8 cellular contexts compared by ENCODE assay signal in the genomic region with DNA sequence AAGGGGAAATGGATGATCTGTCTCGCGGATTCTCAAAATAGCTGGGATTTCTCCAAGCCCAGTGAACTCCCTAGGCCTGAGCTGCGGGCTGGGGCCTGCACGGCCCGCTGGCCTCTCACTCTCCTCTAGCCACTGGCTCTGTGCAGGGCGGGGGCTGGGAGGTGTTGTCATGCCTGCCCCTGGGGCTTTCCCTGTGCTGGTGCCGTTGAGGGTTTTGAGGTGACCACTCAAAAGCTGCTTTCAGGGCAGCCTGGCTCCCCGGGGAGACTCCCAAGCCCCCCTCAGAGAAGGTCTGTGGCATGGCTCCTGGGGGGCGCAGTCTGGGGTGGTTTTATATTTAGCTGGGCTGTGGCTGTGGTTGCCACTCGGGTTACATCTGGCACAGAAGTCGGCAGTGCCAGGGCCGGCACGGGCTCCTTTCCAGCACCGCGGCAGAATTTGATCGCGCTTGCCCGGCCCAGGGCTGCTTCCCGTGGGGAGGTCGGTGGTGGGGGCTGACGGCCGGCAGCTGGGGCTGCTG. TPM values are rescaled to one million over a fixed set of nuclear protein-coding genes. Genes with fewer than 3 reads are reported as not detected.
A peak's percentile ranks its signal among the peaks of the same experiment; 100 is the strongest.
DNase-seq lines count a peak whose midpoint lies in the region; ATAC-seq and TF ChIP-seq lines count a peak whose summit lies in the region.
"Had no signal": no experiment of that assay in that cellular context is flagged by ENCODE, and none has a peak within 500 bp of the region (broad histone marks: within the 10 kb centered on the region; RNA-seq: fewer than 3 reads in every experiment).

No MANE protein-coding gene starts in this region.

- H3K4me1 Mint-ChIP-seq in endodermal cell = peaks cover 28% of the 10 kb centered on the region

- no peak for ATAC-seq in GM21360 (IDR thresholded peaks at IDR 0.05; ENCODE audit: unreplicated experiment)

- DNase-seq in NCI-H2107 (lab: John Stamatoyannopoulos, UW) (peak; percentile 37), endodermal cell (peak; percentile 60), mesenchymal stem cell (peak; percentile 25), thyroid gland (peak in 1 of 2 donors; percentile 74), KBM-7 (no peak), NCI-H1694 (lab: John Stamatoyannopoulos, UW) (no peak)

- H3K4me3 Mint-ChIP-seq in endodermal cell = no peak overlapping the region

- H3K4me3 ChIP-seq in endodermal cell (ENCODE audit: low read length) = no peak overlapping the region
- H3K4me3 ChIP-seq in mesenchymal stem cell (ENCODE audit: insufficient read depth in 1 of 2, low read depth in 1 of 2, low read length in 2 of 2) = no peak overlapping the region
- H3K4me3 ChIP-seq in thyroid gland (replicated peaks in 1 of 3) = no peak overlapping the region

- peak overlapping the region; percentile 66 for H4K8ac ChIP-seq in mesenchymal stem cell (ENCODE audit: low read length)

- no peaks in the 10 kb centered on the region for H3K36me3 ChIP-seq in endodermal cell (ENCODE audit: control insufficient read depth, insufficient read depth, low read length)
- peaks cover 13 to 46% of the 10 kb centered on the region in 2 experiments for H3K36me3 ChIP-seq in mesenchymal stem cell (ENCODE audit: control insufficient read depth in 1 of 2, insufficient read depth in 2 of 2, low read depth in 1 of 2, low read length in 2 of 2)
- peaks cover 8 to 13% of the 10 kb centered on the region in 2 donors for H3K36me3 ChIP-seq in thyroid gland

- H3K9ac ChIP-seq in endodermal cell (ENCODE audit: extremely low read depth, low read length, poor library complexity, severe bottlenecking) (no peak overlapping the region), mesenchymal stem cell (ENCODE audit: low read length) (peak overlapping the region; percentile 84)
- H3K9ac ChIP-seq: KMS-11 had no signal

- peaks cover 8% of the 10 kb centered on the region for H3K36me3 Mint-ChIP-seq in endodermal cell (ENCODE audit: low read depth)

- H3K4me2 ChIP-seq in mesenchymal stem cell (ENCODE audit: low read length, poor library complexity, severe bottlenecking) = no peak overlapping the region
- H3K4me2 ChIP-seq: KMS-11 had no signal

- intact Hi-C loops in thyroid gland (cut with DNase I) = no loop called here

- peak overlapping the region; percentile 81 for H2AK5ac ChIP-seq in mesenchymal stem cell (ENCODE audit: low read length, severe bottlenecking)

- peak overlapping the region in 1 of 2 experiments; percentile 5 for H3K18ac ChIP-seq in mesenchymal stem cell (ENCODE audit: low read depth in 1 of 2, low read length in 2 of 2)

- TF ChIP-seq CTCF in endodermal cell (conservative IDR thresholded peaks at IDR 0.05) (no peak), thyroid gland (IDR thresholded peaks at IDR 0.05) (no peak)

- no peaks in the 10 kb centered on the region for H3K27me3 Mint-ChIP-seq in endodermal cell (ENCODE audit: insufficient read depth)

- peak overlapping the region in 1 of 2 experiments; percentile 29 for H3K23ac ChIP-seq in mesenchymal stem cell (ENCODE audit: low read length in 2 of 2)

- H3K27me3 ChIP-seq in endodermal cell (ENCODE audit: control insufficient read depth, insufficient read depth, low read length, poor library complexity, severe bottlenecking) = no peaks in the 10 kb centered on the region
- no peaks in the 10 kb centered on the region for H3K27me3 ChIP-seq in mesenchymal stem cell (ENCODE audit: control insufficient read depth in 1 of 2, insufficient read depth in 1 of 2, low read length in 2 of 2)
- H3K27me3 ChIP-seq in thyroid gland = no peaks in the 10 kb centered on the region

- H2BK12ac ChIP-seq in mesenchymal stem cell (ENCODE audit: low read length in 2 of 2) = no peak overlapping the region

- H3K27ac ChIP-seq in endodermal cell (ENCODE audit: low read depth, low read length) (no peak overlapping the region), mesenchymal stem cell (ENCODE audit: low read length, poor library complexity, severe bottlenecking) (peak overlapping the region; percentile 71), thyroid gland (peak overlapping the region in 2 of 3 donors; percentile 36 to 77)
- H3K27ac ChIP-seq: KMS-11 had no signal

- no peaks in the 10 kb centered on the region for H3K9me3 Mint-ChIP-seq in endodermal cell

- H3K9me3 ChIP-seq in endodermal cell (ENCODE audit: control insufficient read depth, low read length) (no peaks in the 10 kb centered on the region), mesenchymal stem cell (ENCODE audit: control insufficient read depth, low read length) (no peaks in the 10 kb centered on the region), thyroid gland (no peaks in the 10 kb centered on the region)

- peak overlapping the region; percentile 83 for H3K27ac Mint-ChIP-seq in endodermal cell

- TF ChIP-seq POLR2A in thyroid gland (IDR thresholded peaks at IDR 0.05) = no peak

- H3K14ac ChIP-seq in mesenchymal stem cell (ENCODE audit: low read length in 2 of 2) = no peak overlapping the region

- WGBS in endodermal cell (ENCODE audit: insufficient coverage in 1 of 2, insufficient read length in 1 of 2), 2 experiments = 85 to 92% methylated on average over 14 to 22 of the region's 22 CpGs
- 80% methylated on average over 22 of the region's 22 CpGs for WGBS in mesenchymal stem cell
- 48 to 91% methylated on average over 10 of the region's 22 CpGs for WGBS in thyroid gland, 2 donors

- peak overlapping the region in 1 of 2 experiments; percentile 75 for H3K4ac ChIP-seq in mesenchymal stem cell (ENCODE audit: low read depth in 1 of 2, low read length in 2 of 2)

- no peak overlapping the region for H2BK120ac ChIP-seq in mesenchymal stem cell (ENCODE audit: low read depth, low read length)

- H2BK5ac ChIP-seq in mesenchymal stem cell (ENCODE audit: low read depth, low read length, poor library complexity, severe bottlenecking) = no peak overlapping the region

- H2BK15ac ChIP-seq in mesenchymal stem cell (ENCODE audit: low read depth, poor library complexity, severe bottlenecking) = no peak overlapping the region

- peaks cover 42% of the 10 kb centered on the region for H3K79me1 ChIP-seq in mesenchymal stem cell (replicated peaks; ENCODE audit: low read length, poor library complexity, severe bottlenecking)

- in situ Hi-C loops in KBM-7 (cut with MboI; ENCODE audit: low pct_unique_long_range_greater_than_20kb, low sequenced_read_pairs) = no loop called here

- H2AFZ ChIP-seq in mesenchymal stem cell (ENCODE audit: low read depth, low read length) = no peak overlapping the region

- H3K4me1 ChIP-seq in endodermal cell (ENCODE audit: control insufficient read depth, insufficient read depth, low read length) (peaks cover 6% of the 10 kb centered on the region), mesenchymal stem cell (ENCODE audit: control insufficient read depth, insufficient read depth, low read depth, low read length) (peaks cover 50% of the 10 kb centered on the region), thyroid gland (peaks cover 22 to 26% of the 10 kb centered on the region in 2 donors)

- peak overlapping the region; percentile 66 for H4K91ac ChIP-seq in mesenchymal stem cell (ENCODE audit: low read length)

RNA-seq across cellular contexts. Expression of gene NDUFB7, which starts 10.0 kb away (rescaled TPM):
- total RNA-seq in endodermal cell = 100 to 1,000 TPM; 127 to 141 TPM
- polyA plus RNA-seq in endodermal cell (2013, experiment 1 of 2) = 135 TPM
- polyA plus RNA-seq in endodermal cell (2013, experiment 2 of 2) = 123 TPM
- polyA plus RNA-seq in mesenchymal stem cell (2013, experiment 1 of 2) = 220 TPM
- 213 TPM for polyA plus RNA-seq in mesenchymal stem cell (2013, experiment 2 of 2)
- total RNA-seq in thyroid gland = 100 to 1,000 TPM; 208 to 584 (median 422) TPM

RNA-seq across cellular contexts. Expression of gene CLEC17A, which starts 21.0 kb away (rescaled TPM):
- not detected for total RNA-seq in endodermal cell
- polyA plus RNA-seq in endodermal cell (2013, experiment 1 of 2) = not detected
- polyA plus RNA-seq in endodermal cell (2013, experiment 2 of 2) = not detected
- polyA plus RNA-seq in mesenchymal stem cell (2013, experiment 1 of 2) = not detected
- polyA plus RNA-seq in mesenchymal stem cell (2013, experiment 2 of 2) = not detected
- not detected for total RNA-seq in thyroid gland

RNA-seq across cellular contexts. Expression of gene TECR, which starts 32.5 kb away (rescaled TPM):
- total RNA-seq in endodermal cell (100 to 1,000 TPM; 127 to 140 TPM), thyroid gland (100 to 1,000 TPM in 2 of 4 donors, 10 to 100 TPM in 2; 75.5 to 126 (median 99.0) TPM)
- 108 TPM for polyA plus RNA-seq in endodermal cell (2013, experiment 1 of 2)
- polyA plus RNA-seq in endodermal cell (2013, experiment 2 of 2) = 101 TPM
- polyA plus RNA-seq in mesenchymal stem cell (2013, experiment 1 of 2) = 136 TPM
- polyA plus RNA-seq in mesenchymal stem cell (2013, experiment 2 of 2) = 131 TPM

RNA-seq across cellular contexts. Expression of gene DNAJB1, which starts 43.7 kb away (rescaled TPM):
- total RNA-seq in endodermal cell (10 to 100 TPM; 66.1 to 70.0 TPM), thyroid gland (10 to 100 TPM; 49.1 to 61.1 (median 55.3) TPM)
- polyA plus RNA-seq in endodermal cell (2013, experiment 1 of 2) = 62.8 TPM
- 56.0 TPM for polyA plus RNA-seq in endodermal cell (2013, experiment 2 of 2)
- 59.4 TPM for polyA plus RNA-seq in mesenchymal stem cell (2013, experiment 1 of 2)
- polyA plus RNA-seq in mesenchymal stem cell (2013, experiment 2 of 2) = 60.1 TPM

Comparison
In these comparisons a context has a peak if more than half of its experiments do, and no peak if none do; other contexts are left out.
1. DNase-seq: peak in NCI-H2107 (single experiment), endodermal cell (single experiment) and mesenchymal stem cell (single experiment); none in KBM-7 (single experiment) and NCI-H1694 (single experiment).